Comparison of ENCODE assay signal across 8 cellular contexts in the genomic region with DNA sequence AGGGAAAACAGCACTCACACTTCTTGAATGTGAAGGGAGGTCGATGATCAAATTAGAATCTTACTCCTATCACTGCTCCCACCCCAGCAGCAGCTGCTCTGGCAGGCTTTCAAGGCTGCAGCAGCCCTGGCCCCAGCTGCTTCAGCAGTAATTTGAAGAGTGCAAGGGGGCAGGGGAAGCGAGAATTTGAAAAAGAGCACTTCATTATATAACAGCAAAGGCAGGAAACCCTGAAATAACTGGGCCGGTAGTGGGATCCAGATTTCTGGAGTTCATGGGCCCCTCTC. TPM values are rescaled to one million over a fixed set of nuclear protein-coding genes. Genes with fewer than 3 reads are reported as not detected.
A peak's percentile ranks its signal among the peaks of the same experiment; 100 is the strongest.
DNase-seq lines count a peak whose midpoint lies in the region; ATAC-seq, FAIRE-seq and TF ChIP-seq lines count a peak whose summit lies in the region.

No MANE protein-coding gene starts in this region.

- H3K27me3 ChIP-seq in pancreas (no peaks in the 10 kb centered on the region), suprapubic skin (no peaks in the 10 kb centered on the region)

- WGBS in pancreas, 2 donors = 2 to 4% methylated on average over 3 of the region's 3 CpGs
- 10% methylated on average over 3 of the region's 3 CpGs for WGBS in suprapubic skin

- no peaks in the 10 kb centered on the region for H3K36me3 ChIP-seq in pancreas
- no peaks in the 10 kb centered on the region for H3K36me3 ChIP-seq in suprapubic skin

- TF ChIP-seq EP300 in suprapubic skin (IDR thresholded peaks at IDR 0.05) = no peak

- H3K27ac ChIP-seq in pancreas (peak overlapping the region in 2 of 4 donors; percentile 23 to 52), suprapubic skin (no peak overlapping the region)

- H3K4me3 ChIP-seq in pancreas (no peak overlapping the region), suprapubic skin (no peak overlapping the region)

- peak; percentile 54 for DNase-seq in EL
- peak; percentile 31 for DNase-seq in NCI-H2227 treated with DMSO at 0.1 percent for 48 hours (lab: John Stamatoyannopoulos, UW)
- peak; percentile 33 for DNase-seq in fibroblast of the conjunctiva (ENCODE audit: low read depth)
- peak in 4 of 6 donors; percentile 26 to 41 (median 32) for DNase-seq in pancreas
- DNase-seq in activated CD4-positive, CD25-positive, alpha-beta regulatory T cell treated with anti-CD3 and anti-CD28 coated beads, Interleukin-2, amount 50 U/mL, for 72 hours = no peak
- no peak for DNase-seq in midbrain (lab: John Stamatoyannopoulos, UW)
- no peak for DNase-seq in suprapubic skin (ENCODE audit: low spot score in 2 of 2)

- intact Hi-C loops in pancreas (cut with DNase I) = loop anchor here in 1 of 3 donors (10.0 kb wide), 1 partner anchor 299 kb away; no protein-coding TSS in a partner anchor

- no peak for FAIRE-seq in pancreas (lab: Jason Lieb, UNC)

- ATAC-seq in pancreas = peak; percentile 49 to 77 (median 66)
- ATAC-seq in activated CD4-positive, CD25-positive, alpha-beta regulatory T cell treated with anti-CD3 and anti-CD28 coated beads, Interleukin-2, amount 50 U/mL, for 24 hours = no peak

- H3K9me3 ChIP-seq in pancreas (no peaks in the 10 kb centered on the region), suprapubic skin (no peaks in the 10 kb centered on the region)

- TF ChIP-seq CTCF in pancreas (IDR thresholded peaks at IDR 0.05) (no peak), suprapubic skin (IDR thresholded peaks at IDR 0.05) (no peak)

- H3K4me1 ChIP-seq in pancreas (peaks cover 0 to 15% (median 9%) of the 10 kb centered on the region in 3 donors), suprapubic skin (peaks cover 21% of the 10 kb centered on the region)

- no peak for TF ChIP-seq POLR2A in suprapubic skin (IDR thresholded peaks at IDR 0.05)

RNA-seq across cellular contexts. Expression of a gene that starts 44.9 kb away (rescaled TPM):
- under 1 TPM; 0.16 to 0.83 (median 0.41) TPM for total RNA-seq in pancreas
- under 1 TPM; 0.16 to 0.19 TPM for polyA plus RNA-seq in pancreas
- total RNA-seq in suprapubic skin = under 1 TPM in 1 of 4 donors, not detected in 3; 0.16 TPM

Comparison
In these comparisons a context has a peak if more than half of its experiments do, and no peak if none do; other contexts are left out.
1. DNase-seq: peak in EL (single experiment), NCI-H2227 treated with DMSO at 0.1 percent for 48 hours (single experiment), fibroblast of the conjunctiva (single experiment) and pancreas (4 of 6); none in activated CD4-positive, CD25-positive, alpha-beta regulatory T cell treated with anti-CD3 and anti-CD28 coated beads, Interleukin-2, amount 50 U/mL, for 72 hours (single experiment), midbrain (single experiment) and suprapubic skin (0 of 2).
2. ATAC-seq: peak in pancreas (4 of 4); none in activated CD4-positive, CD25-positive, alpha-beta regulatory T cell treated with anti-CD3 and anti-CD28 coated beads, Interleukin-2, amount 50 U/mL, for 24 hours (0 of 2).